Comparison of ENCODE assay signal across 24 cellular contexts in the genomic region with DNA sequence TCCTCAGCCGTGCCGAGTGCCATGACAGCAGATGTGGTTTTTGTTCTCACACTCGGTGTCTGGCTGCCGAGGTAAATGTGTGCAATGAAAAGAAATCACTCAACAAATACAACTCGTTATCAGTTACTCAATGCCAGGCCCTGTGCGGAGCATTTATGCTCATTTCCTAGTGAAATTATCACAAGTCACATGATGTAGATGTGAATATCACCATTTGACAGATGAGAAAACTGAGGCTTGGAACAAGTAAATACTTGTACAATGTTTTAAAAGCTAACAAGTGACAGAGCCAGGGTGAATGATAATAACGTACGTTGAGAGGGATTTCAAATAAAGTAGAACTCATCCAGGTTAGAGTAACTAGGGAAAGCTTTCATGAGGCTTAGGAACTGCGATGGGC.
"Had no signal": no experiment of that assay in that cellular context is flagged by ENCODE, and none has a peak within 500 bp of the region (broad histone marks: within the 10 kb centered on the region; RNA-seq: fewer than 3 reads in every experiment).

No MANE protein-coding gene starts in this region.

- DNase-seq: activated CD4-positive, alpha-beta T cell treated with anti-CD3 and anti-CD28 coated beads for 1 hour; activated CD8-positive, alpha-beta memory T cell treated with anti-CD3 and anti-CD28 coated beads, Interleukin-2, amount 10 ng/mL, durations not matched to agents 7 days and 5 days; activated CD8-positive, alpha-beta T cell treated with anti-CD3 and anti-CD28 coated beads, Interleukin-2, amount 10 ng/mL, durations not matched to agents 7 days and 5 days; activated effector memory CD4-positive, alpha-beta T cell treated with anti-CD3 and anti-CD28 coated beads, Interleukin-2, amount 50 U/mL, for 16 hours; activated naive CD4-positive, alpha-beta T cell treated with anti-CD3 and anti-CD28 coated beads, Interleukin-2, amount 10 ng/mL, durations not matched to agents 7 days and 5 days; amniotic stem cell; brain microvascular endothelial cell; cortex of kidney; effector memory CD8-positive, alpha-beta T cell; head of caudate nucleus; hippocampal formation; left cardiac atrium; left ventricle myocardium superior; mucosa of descending colon; nucleus accumbens; right cardiac atrium; stimulated activated CD4-positive, alpha-beta T cell treated with anti-CD3 and anti-CD28 coated beads, Interleukin-2, amount 100 ng/mL, for 48 hours; T1000; trophoblast cell; WERI-Rb-1 had no signal

- H3K27me3 Mint-ChIP-seq: activated CD8-positive, alpha-beta memory T cell treated with anti-CD3 and anti-CD28 coated beads, Interleukin-2, amount 10 ng/mL, durations not matched to agents 7 days and 5 days; activated naive CD4-positive, alpha-beta T cell treated with anti-CD3 and anti-CD28 coated beads, Interleukin-2, amount 10 ng/mL, durations not matched to agents 7 days and 5 days; effector memory CD8-positive, alpha-beta T cell; stimulated activated naive CD8-positive, alpha-beta T cell treated with anti-CD3 and anti-CD28 coated beads, Interleukin-15, Interleukin-2, amounts not matched to agents 100 ng/mL and 50 ng/mL, for 24 hours had no signal

- H3K9me3 Mint-ChIP-seq: activated naive CD4-positive, alpha-beta T cell treated with anti-CD3 and anti-CD28 coated beads, Interleukin-2, amount 10 ng/mL, durations not matched to agents 7 days and 5 days; effector memory CD8-positive, alpha-beta T cell; neural crest cell; stimulated activated naive CD8-positive, alpha-beta T cell treated with anti-CD3 and anti-CD28 coated beads, Interleukin-15, Interleukin-2, amounts not matched to agents 100 ng/mL and 50 ng/mL, for 24 hours; T-helper 1 cell treated with Interleukin-12 subunit alpha and Interleukin-12 subunit beta and Interleukin-4 antibody, amounts not matched to agents 30 μg/mL and 1 μg/mL, for 36 hours had no signal

- ATAC-seq: activated CD8-positive, alpha-beta memory T cell treated with anti-CD3 and anti-CD28 coated beads, Interleukin-2, amount 10 ng/mL, durations not matched to agents 7 days and 5 days; activated CD8-positive, alpha-beta T cell treated with anti-CD3 and anti-CD28 coated beads, Interleukin-2, amount 10 ng/mL, durations not matched to agents 7 days and 5 days; effector memory CD8-positive, alpha-beta T cell; gastroesophageal sphincter; left cardiac atrium; left ventricle myocardium superior; mucosa of descending colon; right cardiac atrium had no signal

- H3K36me3 Mint-ChIP-seq: activated CD8-positive, alpha-beta memory T cell treated with anti-CD3 and anti-CD28 coated beads, Interleukin-2, amount 10 ng/mL, durations not matched to agents 7 days and 5 days had no signal

- H3K27ac Mint-ChIP-seq: activated CD8-positive, alpha-beta memory T cell treated with anti-CD3 and anti-CD28 coated beads, Interleukin-2, amount 10 ng/mL, durations not matched to agents 7 days and 5 days; activated CD8-positive, alpha-beta T cell treated with anti-CD3 and anti-CD28 coated beads, Interleukin-2, amount 10 ng/mL, durations not matched to agents 7 days and 5 days; activated naive CD4-positive, alpha-beta T cell treated with anti-CD3 and anti-CD28 coated beads, Interleukin-2, amount 10 ng/mL, durations not matched to agents 7 days and 5 days; stimulated activated naive CD8-positive, alpha-beta T cell treated with anti-CD3 and anti-CD28 coated beads, Interleukin-15, Interleukin-2, amounts not matched to agents 100 ng/mL and 50 ng/mL, for 24 hours; T-helper 1 cell treated with Interleukin-12 subunit alpha and Interleukin-12 subunit beta and Interleukin-4 antibody, amounts not matched to agents 30 μg/mL and 1 μg/mL, for 36 hours had no signal

- H3K4me1 Mint-ChIP-seq: activated naive CD4-positive, alpha-beta T cell treated with anti-CD3 and anti-CD28 coated beads, Interleukin-2, amount 10 ng/mL, durations not matched to agents 7 days and 5 days had no signal

- H3K4me3 Mint-ChIP-seq: activated CD8-positive, alpha-beta memory T cell treated with anti-CD3 and anti-CD28 coated beads, Interleukin-2, amount 10 ng/mL, durations not matched to agents 7 days and 5 days; activated CD8-positive, alpha-beta T cell treated with anti-CD3 and anti-CD28 coated beads, Interleukin-2, amount 10 ng/mL, durations not matched to agents 7 days and 5 days; activated naive CD4-positive, alpha-beta T cell treated with anti-CD3 and anti-CD28 coated beads, Interleukin-2, amount 10 ng/mL, durations not matched to agents 7 days and 5 days; effector memory CD8-positive, alpha-beta T cell; neural crest cell; stimulated activated naive CD8-positive, alpha-beta T cell treated with anti-CD3 and anti-CD28 coated beads, Interleukin-15, Interleukin-2, amounts not matched to agents 100 ng/mL and 50 ng/mL, for 24 hours; T-helper 1 cell treated with Interleukin-12 subunit alpha and Interleukin-12 subunit beta and Interleukin-4 antibody, amounts not matched to agents 30 μg/mL and 1 μg/mL, for 36 hours had no signal
